In genomic region chr17:61421460-61421859, GRCh38 we compare ENCODE assay signal across 1 cellular context.
TF ChIP-seq lines count a peak whose summit lies in the region.

No MANE protein-coding gene starts in this region.

TF ChIP-seq in HepG2, 621 proteins besides CTCF, POLR2A, EP300 and RAD21:
- TF ChIP-seq ZNF782 (CRISPR knock-in tag; IDR thresholded peaks at IDR 0.05; ENCODE audit: borderline replicate concordance) (no peak), SIX1 (CRISPR knock-in tag; IDR thresholded peaks at IDR 0.05; ENCODE audit: borderline replicate concordance) (no peak), ZNF337 (CRISPR knock-in tag; IDR thresholded peaks at IDR 0.05; ENCODE audit: borderline replicate concordance, low read depth) (no peak), MYPOP (CRISPR knock-in tag; IDR thresholded peaks at IDR 0.05) (no peak), ZNF124 (CRISPR knock-in tag; IDR thresholded peaks at IDR 0.05) (no peak), NBN (conservative IDR thresholded peaks at IDR 0.05) (no peak), PBX3 (CRISPR knock-in tag; IDR thresholded peaks at IDR 0.05; ENCODE audit: borderline replicate concordance) (no peak), ZMYM4 (CRISPR knock-in tag; IDR thresholded peaks at IDR 0.05) (no peak), ZNF839 (CRISPR knock-in tag; IDR thresholded peaks at IDR 0.05; ENCODE audit: borderline replicate concordance) (no peak), ZNF329 (CRISPR knock-in tag; IDR thresholded peaks at IDR 0.05; ENCODE audit: low read depth) (no peak), IKZF1 (IDR thresholded peaks at IDR 0.05) (no peak), JDP2 (CRISPR knock-in tag; IDR thresholded peaks at IDR 0.05; ENCODE audit: borderline replicate concordance) (no peak), SOX6 (IDR thresholded peaks at IDR 0.05) (no peak), SOX6 (CRISPR knock-in tag; IDR thresholded peaks at IDR 0.05) (no peak), ZFP36L2 (CRISPR knock-in tag; IDR thresholded peaks at IDR 0.05) (no peak), SOX13 (IDR thresholded peaks at IDR 0.05) (no peak), SOX13 (CRISPR knock-in tag; conservative IDR thresholded peaks at IDR 0.05 in 1 of 2, IDR thresholded peaks at IDR 0.05 in 1 of 2) (no peak), IKZF4 (CRISPR knock-in tag; IDR thresholded peaks at IDR 0.05; ENCODE audit: borderline replicate concordance, low read depth, not compliant biosample characterization) (no peak), BHLHE40 (IDR thresholded peaks at IDR 0.05; ENCODE audit: low read length) (no peak), ELF3 (CRISPR knock-in tag; IDR thresholded peaks at IDR 0.05) (no peak)
- TF ChIP-seq, protein P1, sequence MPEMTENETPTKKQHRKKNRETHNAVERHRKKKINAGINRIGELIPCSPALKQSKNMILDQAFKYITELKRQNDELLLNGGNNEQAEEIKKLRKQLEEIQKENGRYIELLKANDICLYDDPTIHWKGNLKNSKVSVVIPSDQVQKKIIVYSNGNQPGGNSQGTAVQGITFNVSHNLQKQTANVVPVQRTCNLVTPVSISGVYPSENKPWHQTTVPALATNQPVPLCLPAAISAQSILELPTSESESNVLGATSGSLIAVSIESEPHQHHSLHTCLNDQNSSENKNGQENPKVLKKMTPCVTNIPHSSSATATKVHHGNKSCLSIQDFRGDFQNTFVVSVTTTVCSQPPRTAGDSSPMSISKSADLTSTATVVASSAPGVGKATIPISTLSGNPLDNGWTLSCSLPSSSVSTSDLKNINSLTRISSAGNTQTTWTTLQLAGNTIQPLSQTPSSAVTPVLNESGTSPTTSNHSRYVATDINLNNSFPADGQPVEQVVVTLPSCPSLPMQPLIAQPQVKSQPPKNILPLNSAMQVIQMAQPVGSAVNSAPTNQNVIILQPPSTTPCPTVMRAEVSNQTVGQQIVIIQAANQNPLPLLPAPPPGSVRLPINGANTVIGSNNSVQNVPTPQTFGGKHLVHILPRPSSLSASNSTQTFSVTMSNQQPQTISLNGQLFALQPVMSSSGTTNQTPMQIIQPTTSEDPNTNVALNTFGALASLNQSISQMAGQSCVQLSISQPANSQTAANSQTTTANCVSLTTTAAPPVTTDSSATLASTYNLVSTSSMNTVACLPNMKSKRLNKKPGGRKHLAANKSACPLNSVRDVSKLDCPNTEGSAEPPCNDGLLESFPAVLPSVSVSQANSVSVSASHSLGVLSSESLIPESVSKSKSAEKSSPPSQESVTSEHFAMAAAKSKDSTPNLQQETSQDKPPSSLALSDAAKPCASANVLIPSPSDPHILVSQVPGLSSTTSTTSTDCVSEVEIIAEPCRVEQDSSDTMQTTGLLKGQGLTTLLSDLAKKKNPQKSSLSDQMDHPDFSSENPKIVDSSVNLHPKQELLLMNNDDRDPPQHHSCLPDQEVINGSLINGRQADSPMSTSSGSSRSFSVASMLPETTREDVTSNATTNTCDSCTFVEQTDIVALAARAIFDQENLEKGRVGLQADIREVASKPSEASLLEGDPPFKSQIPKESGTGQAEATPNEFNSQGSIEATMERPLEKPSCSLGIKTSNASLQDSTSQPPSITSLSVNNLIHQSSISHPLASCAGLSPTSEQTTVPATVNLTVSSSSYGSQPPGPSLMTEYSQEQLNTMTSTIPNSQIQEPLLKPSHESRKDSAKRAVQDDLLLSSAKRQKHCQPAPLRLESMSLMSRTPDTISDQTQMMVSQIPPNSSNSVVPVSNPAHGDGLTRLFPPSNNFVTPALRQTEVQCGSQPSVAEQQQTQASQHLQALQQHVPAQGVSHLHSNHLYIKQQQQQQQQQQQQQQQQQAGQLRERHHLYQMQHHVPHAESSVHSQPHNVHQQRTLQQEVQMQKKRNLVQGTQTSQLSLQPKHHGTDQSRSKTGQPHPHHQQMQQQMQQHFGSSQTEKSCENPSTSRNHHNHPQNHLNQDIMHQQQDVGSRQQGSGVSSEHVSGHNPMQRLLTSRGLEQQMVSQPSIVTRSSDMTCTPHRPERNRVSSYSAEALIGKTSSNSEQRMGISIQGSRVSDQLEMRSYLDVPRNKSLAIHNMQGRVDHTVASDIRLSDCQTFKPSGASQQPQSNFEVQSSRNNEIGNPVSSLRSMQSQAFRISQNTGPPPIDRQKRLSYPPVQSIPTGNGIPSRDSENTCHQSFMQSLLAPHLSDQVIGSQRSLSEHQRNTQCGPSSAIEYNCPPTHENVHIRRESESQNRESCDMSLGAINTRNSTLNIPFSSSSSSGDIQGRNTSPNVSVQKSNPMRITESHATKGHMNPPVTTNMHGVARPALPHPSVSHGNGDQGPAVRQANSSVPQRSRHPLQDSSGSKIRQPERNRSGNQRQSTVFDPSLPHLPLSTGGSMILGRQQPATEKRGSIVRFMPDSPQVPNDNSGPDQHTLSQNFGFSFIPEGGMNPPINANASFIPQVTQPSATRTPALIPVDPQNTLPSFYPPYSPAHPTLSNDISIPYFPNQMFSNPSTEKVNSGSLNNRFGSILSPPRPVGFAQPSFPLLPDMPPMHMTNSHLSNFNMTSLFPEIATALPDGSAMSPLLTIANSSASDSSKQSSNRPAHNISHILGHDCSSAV (CRISPR knock-in tag; IDR thresholded peaks at IDR 0.05; ENCODE audit: borderline replicate concordance), result no peak
TF ChIP-seq in HepG2: peak in this region for 0.
